ENCODE assay signal across 18 cellular contexts in the genomic region with DNA sequence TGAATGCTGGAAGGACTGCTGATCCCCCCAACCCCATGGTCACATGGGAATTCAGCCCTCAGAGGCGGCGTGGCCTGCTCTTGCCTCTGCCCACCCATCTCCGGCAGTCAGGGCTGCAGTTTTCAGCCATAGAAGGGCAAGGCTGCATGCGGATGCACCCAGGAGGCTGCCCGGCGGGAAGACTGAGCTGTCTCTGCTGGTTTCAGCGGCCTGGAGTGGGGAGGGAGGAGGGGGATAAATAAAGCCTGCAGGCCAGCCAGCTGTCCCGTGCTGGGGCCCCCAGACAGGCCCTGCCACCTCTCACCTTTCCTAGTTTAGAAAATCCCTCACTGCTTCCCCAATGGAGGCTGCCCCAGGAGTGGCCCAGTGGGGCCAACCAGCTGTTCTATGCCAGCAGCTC. TPM values are rescaled to one million over a fixed set of nuclear protein-coding genes. Genes with fewer than 3 reads are reported as not detected.
DNase-seq lines count a peak whose midpoint lies in the region; ATAC-seq and TF ChIP-seq lines count a peak whose summit lies in the region.
"Had no signal": no experiment of that assay in that cellular context is flagged by ENCODE, and none has a peak within 500 bp of the region (broad histone marks: within the 10 kb centered on the region; RNA-seq: fewer than 3 reads in every experiment).

No MANE protein-coding gene starts in this region.

- H3K4me3 ChIP-seq in thoracic aorta (no peak overlapping the region), lower leg skin (ENCODE audit: low read depth, poor library complexity, severe bottlenecking) (no peak overlapping the region)
- H3K4me3 ChIP-seq: A549, K562 had no signal

- peaks cover 45% of the 10 kb centered on the region for H3K4me1 Mint-ChIP-seq in chondrocyte (ENCODE audit: low read depth)
- peaks cover 30% of the 10 kb centered on the region for H3K4me1 Mint-ChIP-seq in mesothelial cell of epicardium
- H3K4me1 Mint-ChIP-seq in T-helper 2 cell treated with Interferon-gamma antibody and Interleukin-4, amounts not matched to agents 5 μg/mL and 100 μg/mL, for 36 hours (ENCODE audit: low read depth): peaks cover 13% of the 10 kb centered on the region

- peaks cover 11% of the 10 kb centered on the region for H3K36me3 ChIP-seq in thoracic aorta

- no peaks in the 10 kb centered on the region for H3K27me3 ChIP-seq in thoracic aorta (replicated peaks; ENCODE audit: insufficient read depth)

- H3K27ac Mint-ChIP-seq in chondrocyte (ENCODE audit: unreplicated experiment): peak overlapping the region; percentile 91
- peak overlapping the region; percentile 58 for H3K27ac Mint-ChIP-seq in mesothelial cell of epicardium
- no peak overlapping the region for H3K27ac Mint-ChIP-seq in T-helper 2 cell treated with Interferon-gamma antibody and Interleukin-4, amounts not matched to agents 5 μg/mL and 100 μg/mL, for 36 hours
- H3K27ac Mint-ChIP-seq: activated CD4-positive, alpha-beta T cell treated with anti-CD3 and anti-CD28 coated beads, Interleukin-2, amount 10 ng/mL, durations not matched to agents 7 days and 5 days had no signal

- no peaks in the 10 kb centered on the region for H3K27me3 Mint-ChIP-seq in chondrocyte (ENCODE audit: low read depth)
- no peaks in the 10 kb centered on the region for H3K27me3 Mint-ChIP-seq in mesothelial cell of epicardium (ENCODE audit: low read depth)
- no peaks in the 10 kb centered on the region for H3K27me3 Mint-ChIP-seq in T-helper 2 cell treated with Interferon-gamma antibody and Interleukin-4, amounts not matched to agents 5 μg/mL and 100 μg/mL, for 36 hours (ENCODE audit: low read depth)
- H3K27me3 Mint-ChIP-seq: activated CD4-positive, alpha-beta T cell treated with anti-CD3 and anti-CD28 coated beads, Interleukin-2, amount 10 ng/mL, durations not matched to agents 7 days and 5 days had no signal

- peak overlapping the region; percentile 47 for H3K4me3 Mint-ChIP-seq in chondrocyte (ENCODE audit: unreplicated experiment)
- H3K4me3 Mint-ChIP-seq in mesothelial cell of epicardium: no peak overlapping the region
- no peak overlapping the region for H3K4me3 Mint-ChIP-seq in T-helper 2 cell treated with Interferon-gamma antibody and Interleukin-4, amounts not matched to agents 5 μg/mL and 100 μg/mL, for 36 hours
- H3K4me3 Mint-ChIP-seq: activated CD4-positive, alpha-beta T cell treated with anti-CD3 and anti-CD28 coated beads, Interleukin-2, amount 10 ng/mL, durations not matched to agents 7 days and 5 days had no signal

- H3K27ac ChIP-seq in thoracic aorta: peak overlapping the region; percentile 60 to 63
- H3K27ac ChIP-seq: A549 had no signal

- 18 to 47% methylated on average over 7 to 8 of the region's 8 CpGs for WGBS in lower leg skin, 2 donors

- intact Hi-C loops in lower leg skin (cut with DNase I; ENCODE audit: low total_unique reads): no loop called here

- TF ChIP-seq POLR2A in lower leg skin (IDR thresholded peaks at IDR 0.05): no peak

- ATAC-seq in thoracic aorta (ENCODE audit: insufficient number of reproducible peaks, low FRiP score, low read depth): no peak
- ATAC-seq: A549, K562, left lobe of liver had no signal

- TF ChIP-seq CTCF in chondrocyte (IDR thresholded peaks at IDR 0.05) (no peak), mesothelial cell of epicardium (IDR thresholded peaks at IDR 0.05; ENCODE audit: unreplicated experiment) (no peak), thoracic aorta (IDR thresholded peaks at IDR 0.05) (no peak), lower leg skin (IDR thresholded peaks at IDR 0.05) (no peak)

- H3K36me3 Mint-ChIP-seq in chondrocyte (ENCODE audit: low read depth): peaks cover 10% of the 10 kb centered on the region
- H3K36me3 Mint-ChIP-seq in mesothelial cell of epicardium: peaks cover 7% of the 10 kb centered on the region
- peaks cover 6% of the 10 kb centered on the region for H3K36me3 Mint-ChIP-seq in T-helper 2 cell treated with Interferon-gamma antibody and Interleukin-4, amounts not matched to agents 5 μg/mL and 100 μg/mL, for 36 hours (ENCODE audit: low read depth)

- H3K9me3 ChIP-seq in thoracic aorta: no peaks in the 10 kb centered on the region
- H3K9me3 ChIP-seq: A549 had no signal

- H3K9me3 Mint-ChIP-seq in chondrocyte (ENCODE audit: low read depth) (no peaks in the 10 kb centered on the region), mesothelial cell of epicardium (no peaks in the 10 kb centered on the region)
- H3K9me3 Mint-ChIP-seq in T-helper 2 cell treated with Interferon-gamma antibody and Interleukin-4, amounts not matched to agents 5 μg/mL and 100 μg/mL, for 36 hours: no peaks in the 10 kb centered on the region
- H3K9me3 Mint-ChIP-seq: activated CD4-positive, alpha-beta T cell treated with anti-CD3 and anti-CD28 coated beads, Interleukin-2, amount 10 ng/mL, durations not matched to agents 7 days and 5 days had no signal

- peak; percentile 2 for DNase-seq in NCI-H748 (lab: John Stamatoyannopoulos, UW; ENCODE audit: unreplicated experiment)
- DNase-seq in NCI-H748 treated with DMSO at 0.1 percent for 48 hours (lab: John Stamatoyannopoulos, UW): no peak
- no peak for DNase-seq in chondrocyte (ENCODE audit: low spot score)
- no peak for DNase-seq in mesothelial cell of epicardium (ENCODE audit: low spot score in 2 of 2, unreplicated experiment in 2 of 2)
- no peak for DNase-seq in thoracic aorta (ENCODE audit: low spot score)
- DNase-seq in lower leg skin (ENCODE audit: low spot score in 2 of 2): no peak
- no peak for DNase-seq in activated effector memory CD4-positive, alpha-beta T cell treated with Interleukin-2 at 50 U/mL for 16 hours
- DNase-seq in T-helper 2 cell treated with Interferon-gamma antibody and Interleukin-4, amounts not matched to agents 5 μg/mL and 100 μg/mL, for 36 hours (ENCODE audit: low spot score): no peak
- DNase-seq: activated CD4-positive, alpha-beta T cell treated with anti-CD3 and anti-CD28 coated beads, Interleukin-2, amount 10 ng/mL, durations not matched to agents 7 days and 5 days; activated naive CD4-positive, alpha-beta T cell; foreskin fibroblast; H7; NCI-H146; NK-92 treated with Interleukin-12 subunit alpha and Interleukin-12 subunit beta, amount 100 ng/mL, for 24 hours; SW 1271 had no signal

- peaks cover 6 to 39% of the 10 kb centered on the region in 2 donors for H3K4me1 ChIP-seq in thoracic aorta (ENCODE audit: control insufficient read depth in 1 of 2, low read depth in 2 of 2)

RNA-seq across cellular contexts. Expression of a gene that starts 4.8 kb away (rescaled TPM):
- total RNA-seq in chondrocyte: 50.3 to 65.5 TPM (median 58.6 TPM) in 3 replicates
- total RNA-seq in mesothelial cell of epicardium: 47.2 to 51.7 TPM (median 48.2 TPM) in 3 replicates
- total RNA-seq in thoracic aorta: 10 to 100 TPM; 16.8 to 49.3 TPM
- 100 to 1,000 TPM; 124 to 150 (median 143) TPM for total RNA-seq in lower leg skin

RNA-seq across cellular contexts. Expression of a gene that starts 42.5 kb away (rescaled TPM):
- total RNA-seq in chondrocyte (not detected in 3 replicates), mesothelial cell of epicardium (0.31 to 0.40 TPM in 2 of 3 replicates, not detected in the other), thoracic aorta (not detected), lower leg skin (not detected)

RNA-seq across cellular contexts. Expression of a gene that starts 42.6 kb away (rescaled TPM):
- total RNA-seq in chondrocyte (63.0 to 72.6 TPM (median 67.5 TPM) in 3 replicates), mesothelial cell of epicardium (63.8 to 70.0 TPM (median 66.3 TPM) in 3 replicates), thoracic aorta (10 to 100 TPM; 37.9 to 93.1 TPM), lower leg skin (10 to 100 TPM; 33.3 to 83.9 (median 57.6) TPM)
